In genomic region chr7:152336754-152337368, GRCh38 we compare ENCODE assay signal across 8 cellular contexts.
DNase-seq lines count a peak whose midpoint lies in the region; ATAC-seq, FAIRE-seq and TF ChIP-seq lines count a peak whose summit lies in the region.

No MANE protein-coding gene starts in this region.

- TF ChIP-seq EP300 in K562 (IDR thresholded peaks at IDR 0.05; ENCODE audit: low read length), result no peak

- no peaks in the 10 kb centered on the region for H3K9me3 ChIP-seq in K562 (replicated peaks; ENCODE audit: control insufficient read depth, insufficient read depth, low read depth, low read length)
- H3K9me3 ChIP-seq in kidney (ENCODE audit: control insufficient read depth in 1 of 2, low read length in 2 of 2), result no peaks in the 10 kb centered on the region
- no peaks in the 10 kb centered on the region for H3K9me3 ChIP-seq in thyroid gland

- no peak overlapping the region for H3K4me2 ChIP-seq in K562 (ENCODE audit: insufficient read depth, low read length)

- H3K27ac ChIP-seq in C4-2B, result no peak overlapping the region
- no peak overlapping the region for H3K27ac ChIP-seq in K562 (ENCODE audit: extremely low read depth, low read depth, low read length)
- no peak overlapping the region for H3K27ac ChIP-seq in kidney (ENCODE audit: low read depth in 2 of 2, low read length in 2 of 2)
- H3K27ac ChIP-seq in thyroid gland, result peak overlapping the region in 1 of 3 donors; percentile 44

- no peak overlapping the region for H3K9ac ChIP-seq in K562 (ENCODE audit: insufficient read depth in 1 of 2, low read depth in 2 of 2, low read length in 2 of 2)
- H3K9ac ChIP-seq in kidney (ENCODE audit: low read length in 2 of 2), result no peak overlapping the region

- WGBS in K562 (ENCODE audit: insufficient coverage, low coverage, missing lambda C conversion rate), result 50% methylated on average over 4 of the region's 4 CpGs
- WGBS in thyroid gland, 2 donors, result 35% methylated on average over 4 of the region's 4 CpGs

- peaks cover 93% of the 10 kb centered on the region for H3K79me2 ChIP-seq in K562 (ENCODE audit: control insufficient read depth, insufficient read depth, low read length)

- POLR2A ChIA-PET in K562 (lab: Yijun Ruan, JAX), result no interaction called here

- CTCF ChIA-PET in K562 (lab: Yijun Ruan, JAX; ENCODE audit: low intra/inter-chr PET ratio), result interaction anchor here (1.5 kb wide), 1 partner anchor 370 kb away, joined by 3 read pairs; no protein-coding TSS in a partner anchor

- peak; percentile 80 for TF ChIP-seq CTCF in C4-2B (conservative IDR thresholded peaks at IDR 0.05)
- peak; percentile 64 for TF ChIP-seq CTCF in GM13977 (IDR thresholded peaks at IDR 0.05; ENCODE audit: extremely low read depth, insufficient read depth, missing control alignments)
- peak; percentile 18 to 39 (median 36); a peak in 2 of 6 replicates for TF ChIP-seq CTCF in K562 (IDR thresholded peaks at IDR 0.05 in 2 of 3, conservative IDR thresholded peaks at IDR 0.05 in 1 of 3; ENCODE audit: insufficient read depth in 2 of 3, low read depth in 1 of 3, low read length in 3 of 3)
- peak; percentile 39 for TF ChIP-seq CTCF in kidney (IDR thresholded peaks at IDR 0.05; ENCODE audit: borderline replicate concordance, extremely low read depth, insufficient read depth)
- TF ChIP-seq CTCF in thyroid gland (IDR thresholded peaks at IDR 0.05), result peak in 4 of 6 experiments; percentile 20 to 50 (median 46)

- H3K27me3 ChIP-seq in K562 (ENCODE audit: control insufficient read depth in 2 of 2, insufficient read depth in 2 of 2, low read length in 2 of 2), result no peaks in the 10 kb centered on the region
- no peaks in the 10 kb centered on the region for H3K27me3 ChIP-seq in thyroid gland

- TF ChIP-seq POLR2A in K562 (conservative IDR thresholded peaks at IDR 0.05) (no peak), thyroid gland (IDR thresholded peaks at IDR 0.05) (no peak)

- intact Hi-C loops in K562 (cut with micrococcal nuclease), result no loop called here
- intact Hi-C loops in kidney (cut with DNase I), result loop anchor here (5.0 kb wide), 1 partner anchor 370 kb away; no protein-coding TSS in a partner anchor
- intact Hi-C loops in thyroid gland (cut with DNase I), result loop anchor here (10.0 kb wide), 1 partner anchor 338 kb away; the partner anchor contains the start of gene XRCC2

- H3K4me3 ChIP-seq in K562 (no peak overlapping the region), kidney (ENCODE audit: low read length in 2 of 2) (no peak overlapping the region), thyroid gland (replicated peaks in 1 of 3) (no peak overlapping the region)

- peak; percentile 24 for DNase-seq in GM13977 (ENCODE audit: low spot score)
- DNase-seq in NCI-H774 (lab: John Stamatoyannopoulos, UW), result peak; percentile 44
- DNase-seq in K562 (ENCODE audit: extremely low read depth in 1 of 4, low spot score in 3 of 4), result peak in 1 of 4 experiments; percentile 35
- DNase-seq in kidney, result no peak
- no peak for DNase-seq in thyroid gland
- no peak for DNase-seq in middle frontal gyrus (ENCODE audit: extremely low spot score, low spot score)

- no peaks in the 10 kb centered on the region for H3K36me3 ChIP-seq in K562 (ENCODE audit: control insufficient read depth, insufficient read depth, low read length)
- no peaks in the 10 kb centered on the region for H3K36me3 ChIP-seq in kidney (ENCODE audit: control insufficient read depth in 1 of 2, insufficient read depth in 2 of 2, low read length in 2 of 2)
- H3K36me3 ChIP-seq in thyroid gland, result no peaks in the 10 kb centered on the region

- H2AFZ ChIP-seq in K562 (ENCODE audit: low read depth, low read length), result no peak overlapping the region

- peaks cover 13% of the 10 kb centered on the region for H4K20me1 ChIP-seq in K562 (replicated peaks; ENCODE audit: control insufficient read depth, insufficient read depth, low read length)

- H3K4me1 ChIP-seq in K562 (replicated peaks in 1 of 2; ENCODE audit: control insufficient read depth in 2 of 2, insufficient read depth in 2 of 2, low read length in 2 of 2) (peaks cover 0 to 5% of the 10 kb centered on the region in 2 experiments; a peak in 2 of 5 replicates), kidney (ENCODE audit: control insufficient read depth in 1 of 2, insufficient read depth in 1 of 2, low read depth in 1 of 2, low read length in 2 of 2) (peaks cover 7% of the 10 kb centered on the region in 2 donors), thyroid gland (peaks cover 30 to 40% of the 10 kb centered on the region in 2 donors)

- FAIRE-seq in K562 (lab: Jason Lieb, UNC), result no peak
- no peak for FAIRE-seq in kidney (lab: Jason Lieb, UNC)

- ATAC-seq in HG03097 (IDR thresholded peaks at IDR 0.05; ENCODE audit: low FRiP score, unreplicated experiment) (peak; percentile 51), K562 (peak; percentile 48)

- in situ Hi-C loops in GM13977 (cut with MboI; ENCODE audit: low pct_unique_long_range_greater_than_20kb, low sequenced_read_pairs, unreplicated experiment) (loop anchor here (25.0 kb wide), 1 partner anchor 375 kb away; no protein-coding TSS in a partner anchor), K562 (cut with MboI) (no loop called here)

- peak; percentile 23 to 50; a peak in 3 of 4 replicates for TF ChIP-seq RAD21 in K562 (CRISPR knock-in tag; conservative IDR thresholded peaks at IDR 0.05 in 1 of 2, IDR thresholded peaks at IDR 0.05 in 1 of 2)

- no TSS peak for BruUV-seq in K562 (replicated peaks; lab: Mats Ljungman, UMichigan)

- H3K9me1 ChIP-seq in K562 (ENCODE audit: control insufficient read depth, insufficient read depth, low read length), result no peaks in the 10 kb centered on the region

TF ChIP-seq in K562, 482 proteins besides CTCF, POLR2A, EP300 and RAD21:
- TF ChIP-seq GATA2 (CRISPR knock-in tag; IDR thresholded peaks at IDR 0.05), result peak; percentile 77
- TF ChIP-seq, protein P1, sequence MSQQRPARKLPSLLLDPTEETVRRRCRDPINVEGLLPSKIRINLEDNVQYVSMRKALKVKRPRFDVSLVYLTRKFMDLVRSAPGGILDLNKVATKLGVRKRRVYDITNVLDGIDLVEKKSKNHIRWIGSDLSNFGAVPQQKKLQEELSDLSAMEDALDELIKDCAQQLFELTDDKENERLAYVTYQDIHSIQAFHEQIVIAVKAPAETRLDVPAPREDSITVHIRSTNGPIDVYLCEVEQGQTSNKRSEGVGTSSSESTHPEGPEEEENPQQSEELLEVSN (IDR thresholded peaks at IDR 0.05; ENCODE audit: borderline replicate concordance in 1 of 2, extremely low read depth in 1 of 2, insufficient read depth in 1 of 2, insufficient read length in 1 of 2, low read depth in 1 of 2, low read length in 1 of 2, poor library complexity in 1 of 2, severe bottlenecking in 1 of 2), result no peak

Comparison
In these comparisons a context has a peak if more than half of its experiments do, and no peak if none do; other contexts are left out.
1. DNase-seq: peak in GM13977 (single experiment) and NCI-H774 (single experiment); none in kidney (single experiment), thyroid gland (0 of 2) and middle frontal gyrus (single experiment).
2. Peak in every context shown above with its lines, with median percentiles within 50 percentile points of each other: CTCF ChIP-seq.